In genomic region chr12:210277-211141, GRCh38 we compare ENCODE assay signal across 1 cellular context.
TF ChIP-seq lines count a peak whose summit lies in the region.

No MANE protein-coding gene starts in this region.

TF ChIP-seq in HepG2, 621 proteins besides CTCF, POLR2A, EP300 and RAD21 (continued from another document and continues in another):
- TF ChIP-seq ZNF562 (CRISPR knock-in tag; IDR thresholded peaks at IDR 0.05; ENCODE audit: borderline replicate concordance) (no peak), ZNF576 (CRISPR knock-in tag; IDR thresholded peaks at IDR 0.05) (no peak), ZNF362 (CRISPR knock-in tag; IDR thresholded peaks at IDR 0.05; ENCODE audit: borderline replicate concordance) (peak; percentile 77; the same call in 1 of the 2 replicates), RARG (CRISPR knock-in tag; IDR thresholded peaks at IDR 0.05; ENCODE audit: low read depth) (no peak), CSRNP1 (CRISPR knock-in tag; IDR thresholded peaks at IDR 0.05) (peak; percentile 86; the same call in 1 of the 2 replicates), ZMAT5 (CRISPR knock-in tag; IDR thresholded peaks at IDR 0.05; ENCODE audit: borderline replicate concordance, low read depth) (no peak), PRPF4 (IDR thresholded peaks at IDR 0.05; ENCODE audit: low read depth, low read length, poor library complexity, severe bottlenecking) (no peak), ZZZ3 (CRISPR knock-in tag; IDR thresholded peaks at IDR 0.05; ENCODE audit: borderline replicate concordance) (0 out of 2 replicates have a peak, but pooled peaks have one; percentile 55), NFE2L2 (IDR thresholded peaks at IDR 0.05; ENCODE audit: low read length) (no peak), E2F5 (CRISPR knock-in tag; conservative IDR thresholded peaks at IDR 0.05) (no peak), CEBPB (IDR thresholded peaks at IDR 0.05; ENCODE audit: borderline replicate concordance, low read depth, low read length) (no peak), BATF2 (CRISPR knock-in tag; IDR thresholded peaks at IDR 0.05) (no peak), ZNF496 (CRISPR knock-in tag; IDR thresholded peaks at IDR 0.05; ENCODE audit: insufficient replicate concordance) (no peak), RFX1 (IDR thresholded peaks at IDR 0.05) (no peak), TEAD3 (CRISPR knock-in tag; optimal IDR thresholded peaks at IDR 0.05; ENCODE audit: borderline replicate concordance) (peak; percentile 86), ZNF678 (CRISPR knock-in tag; IDR thresholded peaks at IDR 0.05) (peak; percentile 94; the same call in 1 of the 2 replicates), MBNL3 (CRISPR knock-in tag; conservative IDR thresholded peaks at IDR 0.05) (no peak), ZBTB38 (CRISPR knock-in tag; IDR thresholded peaks at IDR 0.05) (peak; percentile 80; the same call in 1 of the 2 replicates), HNRNPK (IDR thresholded peaks at IDR 0.05; ENCODE audit: low read depth, low read length, poor library complexity, severe bottlenecking) (no peak), ZBTB43 (CRISPR knock-in tag; conservative IDR thresholded peaks at IDR 0.05) (0 out of 2 replicates have a peak, but pooled peaks have one; percentile 68), ZNF775 (CRISPR knock-in tag; IDR thresholded peaks at IDR 0.05; ENCODE audit: borderline replicate concordance) (peak; percentile 35; the same call in 1 of the 2 replicates), ZHX2 (IDR thresholded peaks at IDR 0.05; ENCODE audit: low read depth) (peak; percentile 47; the same call in 1 of the 2 replicates), ZHX2 (CRISPR knock-in tag; IDR thresholded peaks at IDR 0.05; ENCODE audit: borderline replicate concordance) (no peak), ZBTB7B (CRISPR knock-in tag; IDR thresholded peaks at IDR 0.05) (peak; percentile 91), POGZ (CRISPR knock-in tag; IDR thresholded peaks at IDR 0.05) (peak; percentile 94), RBFOX2 (IDR thresholded peaks at IDR 0.05; ENCODE audit: low read depth, low read length) (no peak), ZNF580 (CRISPR knock-in tag; IDR thresholded peaks at IDR 0.05; ENCODE audit: borderline replicate concordance, low read depth) (peak; percentile 76; the same call in 1 of the 2 replicates), ARHGAP35 (CRISPR knock-in tag; IDR thresholded peaks at IDR 0.05; ENCODE audit: borderline replicate concordance) (peak; percentile 93), TGIF2 (CRISPR knock-in tag; IDR thresholded peaks at IDR 0.05) (peak; percentile 92), ZNF674 (CRISPR knock-in tag; IDR thresholded peaks at IDR 0.05; ENCODE audit: low read depth) (no peak), NFIC (IDR thresholded peaks at IDR 0.05; ENCODE audit: low read length) (peak; percentile 95), ZNF326 (CRISPR knock-in tag; IDR thresholded peaks at IDR 0.05; ENCODE audit: borderline replicate concordance) (no peak), RORA (CRISPR knock-in tag; IDR thresholded peaks at IDR 0.05) (no peak), SKIL (CRISPR knock-in tag; IDR thresholded peaks at IDR 0.05; ENCODE audit: borderline replicate concordance) (peak; percentile 100), ZNF121 (CRISPR knock-in tag; IDR thresholded peaks at IDR 0.05) (peak; percentile 92), ZBTB8A (CRISPR knock-in tag; IDR thresholded peaks at IDR 0.05; ENCODE audit: borderline replicate concordance, low read depth) (peak; percentile 29; the same call in 1 of the 2 replicates), KLF11 (CRISPR knock-in tag; IDR thresholded peaks at IDR 0.05) (peak; percentile 74; the same call in 1 of the 2 replicates), DBP (CRISPR knock-in tag; IDR thresholded peaks at IDR 0.05; ENCODE audit: not compliant biosample characterization) (no peak), DMTF1 (CRISPR knock-in tag; IDR thresholded peaks at IDR 0.05) (peak; percentile 79; the same call in 1 of the 2 replicates), ZNF879 (CRISPR knock-in tag; IDR thresholded peaks at IDR 0.05) (no peak), CAMTA2 (CRISPR knock-in tag; IDR thresholded peaks at IDR 0.05; ENCODE audit: borderline replicate concordance) (peak; percentile 22; the same call in 1 of the 2 replicates), ZNF260 (CRISPR knock-in tag; IDR thresholded peaks at IDR 0.05; ENCODE audit: borderline replicate concordance, low read depth) (no peak), JUN (CRISPR knock-in tag; IDR thresholded peaks at IDR 0.05) (peak; percentile 97), ZNF570 (CRISPR knock-in tag; IDR thresholded peaks at IDR 0.05; ENCODE audit: borderline replicate concordance) (no peak), KLF12 (CRISPR knock-in tag; IDR thresholded peaks at IDR 0.05; ENCODE audit: borderline replicate concordance) (peak; percentile 96; the same call in 1 of the 2 replicates)
